ENCODE assay signal across 8 cellular contexts in genomic region chr1:237736372-237737029, GRCh38.
DNase-seq lines count a peak whose midpoint lies in the region; ATAC-seq, FAIRE-seq and TF ChIP-seq lines count a peak whose summit lies in the region.

No MANE protein-coding gene starts in this region.

- H3K4me3 ChIP-seq in body of pancreas (no peak overlapping the region), uterus (no peak overlapping the region)

- 57 to 64% methylated on average over 8 of the region's 8 CpGs for WGBS in body of pancreas, 2 donors

- no peaks in the 10 kb centered on the region for H3K9me3 Mint-ChIP-seq in nephron progenitor cell

- H3K27me3 ChIP-seq in body of pancreas (no peaks in the 10 kb centered on the region), uterus (no peaks in the 10 kb centered on the region)

- H3K27ac Mint-ChIP-seq in nephron progenitor cell = peak overlapping the region; percentile 3

- no peak for TF ChIP-seq POLR2A in GM12891 (IDR thresholded peaks at IDR 0.05; ENCODE audit: low read depth, low read length)
- no peak for TF ChIP-seq POLR2A in body of pancreas (IDR thresholded peaks at IDR 0.05)
- no peak for TF ChIP-seq POLR2A in uterus (IDR thresholded peaks at IDR 0.05)

- FAIRE-seq in GM12891 (lab: Jason Lieb, UNC) = no peak

- no peaks in the 10 kb centered on the region for H3K36me3 Mint-ChIP-seq in nephron progenitor cell (ENCODE audit: low read depth)

- no peaks in the 10 kb centered on the region for H3K4me1 Mint-ChIP-seq in nephron progenitor cell

- H3K4me1 ChIP-seq in body of pancreas (peaks cover 9% of the 10 kb centered on the region), uterus (no peaks in the 10 kb centered on the region)

- no peak overlapping the region for H3K4me3 Mint-ChIP-seq in nephron progenitor cell

- H3K9me3 ChIP-seq in body of pancreas (no peaks in the 10 kb centered on the region), uterus (no peaks in the 10 kb centered on the region)

- H3K27me3 Mint-ChIP-seq in nephron progenitor cell (ENCODE audit: low read depth, poor library complexity) = no peaks in the 10 kb centered on the region

- peak; percentile 1 for DNase-seq in GM12891 (ENCODE audit: insufficient read length, low spot score)
- DNase-seq in NAMALWA (ENCODE audit: low spot score) = peak; percentile 64
- no peak for DNase-seq in body of pancreas
- no peak for DNase-seq in nephron progenitor cell
- no peak for DNase-seq in sciatic nerve (ENCODE audit: low spot score)
- no peak for DNase-seq in uterus
- DNase-seq in pons (ENCODE audit: low spot score) = no peak

- TF ChIP-seq CTCF in body of pancreas (IDR thresholded peaks at IDR 0.05) (peak in 5 of 7 experiments; percentile 9 to 40 (median 35)), nephron progenitor cell (IDR thresholded peaks at IDR 0.05) (peak; percentile 23), uterus (IDR thresholded peaks at IDR 0.05) (no peak)

- no peak overlapping the region for H3K27ac ChIP-seq in body of pancreas
- H3K27ac ChIP-seq in uterus = no peak overlapping the region

- intact Hi-C loops in body of pancreas (cut with DNase I) = no loop called here
- intact Hi-C loops in sciatic nerve (cut with DNase I) = no loop called here
- intact Hi-C loops in uterus (cut with DNase I; ENCODE audit: low total_unique reads) = no loop called here

- ATAC-seq in body of pancreas (no peak), sciatic nerve (no peak), HG02588 (IDR thresholded peaks at IDR 0.05; ENCODE audit: unreplicated experiment) (no peak)

- H3K36me3 ChIP-seq in body of pancreas (replicated peaks in 1 of 2; ENCODE audit: insufficient read depth in 1 of 2, low read depth in 2 of 2) (no peaks in the 10 kb centered on the region), uterus (no peaks in the 10 kb centered on the region)

TF ChIP-seq in GM12891, 5 proteins besides CTCF, POLR2A, EP300 and RAD21:
- TF ChIP-seq PAX5 (IDR thresholded peaks at IDR 0.05; ENCODE audit: insufficient read depth, low read length, severe bottlenecking) = no peak
- no peak for TF ChIP-seq POLR2AphosphoS5 (IDR thresholded peaks at IDR 0.05; ENCODE audit: low read depth, low read length)
- no peak for TF ChIP-seq POU2F2 (IDR thresholded peaks at IDR 0.05; ENCODE audit: low read depth, low read length)
- no peak for TF ChIP-seq TAF1 (IDR thresholded peaks at IDR 0.05; ENCODE audit: low read depth, low read length)
- TF ChIP-seq SPI1 (IDR thresholded peaks at IDR 0.05; ENCODE audit: low read depth, low read length) = no peak

Comparison
In these comparisons a context has a peak if more than half of its experiments do, and no peak if none do; other contexts are left out.
1. DNase-seq: peak in GM12891 (single experiment) and NAMALWA (single experiment); none in body of pancreas (0 of 4), nephron progenitor cell (single experiment), sciatic nerve (single experiment), uterus (0 of 2) and pons (single experiment).
2. CTCF ChIP-seq: peak in body of pancreas (5 of 7) and nephron progenitor cell (single experiment); none in uterus (0 of 4).